In genomic region chr1:51956528-51957509, GRCh38 we compare ENCODE assay signal across 10 cellular contexts. TPM values are rescaled to one million over a fixed set of nuclear protein-coding genes. Genes with fewer than 3 reads are reported as not detected.
DNase-seq lines count a peak whose midpoint lies in the region; ATAC-seq, FAIRE-seq and TF ChIP-seq lines count a peak whose summit lies in the region.
"Had no signal": no experiment of that assay in that cellular context is flagged by ENCODE, and none has a peak within 500 bp of the region (broad histone marks: within the 10 kb centered on the region; RNA-seq: fewer than 3 reads in every experiment).

No MANE protein-coding gene starts in this region.

- H3K4me1 ChIP-seq in H9 (ENCODE audit: insufficient read depth, low read length) (peaks cover 17% of the 10 kb centered on the region), GM12878 (ENCODE audit: control insufficient read depth, insufficient read depth, low read length) (peaks cover 21% of the 10 kb centered on the region), mucosa of descending colon (ENCODE audit: low read depth) (no peaks in the 10 kb centered on the region), esophagus squamous epithelium (no peaks in the 10 kb centered on the region)

- H3T11ph ChIP-seq in H9 (ENCODE audit: low read length): no peak overlapping the region

- H3K4me1 Mint-ChIP-seq in H9: peaks cover 29 to 31% of the 10 kb centered on the region in 2 experiments

- H3K9me3 Mint-ChIP-seq in H9: no peaks in the 10 kb centered on the region

- H2BK15ac ChIP-seq in H9 (ENCODE audit: low read depth, low read length): no peak overlapping the region

- H3K23me2 ChIP-seq in H9 (ENCODE audit: insufficient read length, low read depth, low read length, poor library complexity, severe bottlenecking): no peaks in the 10 kb centered on the region

- H3K27me3 ChIP-seq in H9 (ENCODE audit: insufficient read depth, low read length): no peaks in the 10 kb centered on the region
- H3K27me3 ChIP-seq in GM12878 (replicated peaks in 1 of 2; ENCODE audit: control insufficient read depth in 2 of 2, insufficient read depth in 2 of 2, low read length in 1 of 2): no peaks in the 10 kb centered on the region
- H3K27me3 ChIP-seq in esophagus squamous epithelium: peaks cover 0 to 21% (median 0%) of the 10 kb centered on the region in 4 donors

- H2BK12ac ChIP-seq in H9 (ENCODE audit: insufficient read length, low read depth, low read length): no peak overlapping the region

- H4K91ac ChIP-seq in H9 (ENCODE audit: insufficient read length, low read depth, low read length): no peak overlapping the region

- no peak for TF ChIP-seq RAD21 in GM12878 (IDR thresholded peaks at IDR 0.05; ENCODE audit: insufficient read depth, low read depth, low read length)

- H3K27ac Mint-ChIP-seq in H9: peak overlapping the region; percentile 3 to 71 (median 55); a peak in 5 of 7 replicates

- H3K36me3 Mint-ChIP-seq in H9 (ENCODE audit: insufficient read depth in 1 of 3, low read depth in 3 of 3): peaks cover 7 to 46% (median 33%) of the 10 kb centered on the region in 3 experiments; a peak in 6 of 7 replicates

- H3K36me3 ChIP-seq in GM12878 (ENCODE audit: control insufficient read depth in 2 of 2, insufficient read depth in 2 of 2, low read length in 1 of 2) (no peaks in the 10 kb centered on the region), mucosa of descending colon (ENCODE audit: low read depth) (no peaks in the 10 kb centered on the region), esophagus squamous epithelium (no peaks in the 10 kb centered on the region)

- intact Hi-C loops in GM12878 (cut with micrococcal nuclease; ENCODE audit: unreplicated experiment) (no loop called here), mucosa of descending colon (cut with DNase I, micrococcal nuclease) (no loop called here), esophagus squamous epithelium (cut with DNase I) (no loop called here)

- no peaks in the 10 kb centered on the region for H4K20me1 ChIP-seq in H9 (ENCODE audit: control insufficient read depth, insufficient read depth, insufficient read length)
- H4K20me1 ChIP-seq in GM12878 (ENCODE audit: control insufficient read depth, insufficient read depth): no peaks in the 10 kb centered on the region

- H2AK5ac ChIP-seq in H9 (ENCODE audit: insufficient read length, low read length): no peak overlapping the region

- H3K4me2 ChIP-seq in H9 (ENCODE audit: insufficient read depth, insufficient read length, low read length): no peak overlapping the region
- no peak overlapping the region for H3K4me2 ChIP-seq in GM12878 (ENCODE audit: control insufficient read depth, insufficient read depth)

- H3K23ac ChIP-seq in H9 (ENCODE audit: insufficient read length, low read depth, low read length): no peak overlapping the region

- H3K14ac ChIP-seq in H9 (ENCODE audit: insufficient read depth, low read length): no peak overlapping the region

- no peak overlapping the region for H2BK20ac ChIP-seq in H9 (ENCODE audit: low read depth, low read length, poor library complexity, severe bottlenecking)

- POLR2A ChIA-PET in GM12878 (lab: Charles Lee): interaction anchor here (0.5 to 2.6 kb wide), 9 partner anchors 11 to 229 kb away, joined by 3 to 12 read pairs (median 4); partner anchors contain the start of genes RAB3B and TXNDC12

- no peak overlapping the region for H4K5ac ChIP-seq in H9 (ENCODE audit: insufficient read length, low read depth, low read length)

- ATAC-seq in GM12878: peak; percentile 13
- peak; percentile 45 for ATAC-seq in mucosa of descending colon
- ATAC-seq: Panc1 had no signal

- RAD21 ChIA-PET in GM12878 (lab: Charles Lee; ENCODE audit: unreplicated experiment): interaction anchor here (0.6 to 1.6 kb wide), 7 partner anchors 9 to 76 kb away, joined by 3 to 8 read pairs (median 4); partner anchors contain the start of gene KTI12

- H3K79me1 ChIP-seq in H9 (ENCODE audit: insufficient read depth, low read depth, low read length, poor library complexity, severe bottlenecking): peaks cover 3% of the 10 kb centered on the region

- no peak for FAIRE-seq in GM12878 (lab: Jason Lieb, UNC)

- peak; percentile 33 for DNase-seq in H9
- peak; percentile 16 for DNase-seq in NCI-H146 treated with DMSO at 0.1 percent for 48 hours (lab: John Stamatoyannopoulos, UW; ENCODE audit: unreplicated experiment)
- DNase-seq in GM12878 (ENCODE audit: low read depth, low spot score): no peak
- no peak for DNase-seq in mucosa of descending colon
- no peak for DNase-seq in coronary artery (ENCODE audit: low spot score)
- no peak for DNase-seq in esophagus squamous epithelium (lab: John Stamatoyannopoulos, UW)
- no peak for DNase-seq in cortex of kidney (lab: John Stamatoyannopoulos, UW)
- DNase-seq: central memory CD4-positive, alpha-beta T cell; occipital lobe had no signal

- H3K9me3 ChIP-seq in H9 (ENCODE audit: control insufficient read depth, low read depth, low read length): no peaks in the 10 kb centered on the region
- H3K9me3 ChIP-seq in GM12878 (replicated peaks; ENCODE audit: control insufficient read depth, insufficient read depth, low read length): no peaks in the 10 kb centered on the region
- H3K9me3 ChIP-seq in mucosa of descending colon: no peaks in the 10 kb centered on the region
- H3K9me3 ChIP-seq in esophagus squamous epithelium: no peaks in the 10 kb centered on the region

- TF ChIP-seq POLR2A in GM12878 (IDR thresholded peaks at IDR 0.05; ENCODE audit: low read depth, low read length) (no peak), esophagus squamous epithelium (IDR thresholded peaks at IDR 0.05) (no peak)

- no peak overlapping the region for H2BK5ac ChIP-seq in H9 (ENCODE audit: insufficient read length, low read length)

- no CpG with 5 or more reads among the region's 8 CpGs for WGBS in H9 (ENCODE audit: extremely low coverage, insufficient read length, low lambda C conversion rate)
- 41% methylated on average over 8 of the region's 8 CpGs for WGBS in GM12878 (ENCODE audit: insufficient coverage, insufficient replicate concordance, low lambda C conversion rate, missing lambda C conversion rate)
- 24 to 31% methylated on average over 6 to 8 of the region's 8 CpGs for WGBS in esophagus squamous epithelium, 2 donors

- no peak for TF ChIP-seq EP300 in GM12878 (IDR thresholded peaks at IDR 0.05; ENCODE audit: borderline replicate concordance in 1 of 2, control insufficient read depth in 1 of 2, low read depth in 2 of 2, low read length in 2 of 2)

- no peak overlapping the region for H2BK120ac ChIP-seq in H9 (ENCODE audit: low read depth, low read length, poor library complexity, severe bottlenecking)

- SMC1A ChIA-PET in GM12878 (lab: Charles Lee; ENCODE audit: uncharacterized antibody, unreplicated experiment): interaction anchor here (0.8 to 9.1 kb wide), 10 partner anchors 11 to 74 kb away, joined by 3 to 66 read pairs (median 3); no protein-coding TSS in a partner anchor

- no peak overlapping the region for H3K4ac ChIP-seq in H9 (ENCODE audit: low read depth, low read length)

- H3K4me3 ChIP-seq in GM12878 (no peak overlapping the region), mucosa of descending colon (no peak overlapping the region), coronary artery (no peak overlapping the region), esophagus squamous epithelium (no peak overlapping the region)

- no peak overlapping the region for H2AFZ ChIP-seq in H9 (ENCODE audit: low read length)
- H2AFZ ChIP-seq in GM12878 (ENCODE audit: control insufficient read depth, low read depth, low read length): peak overlapping the region; percentile 43

- H3K27me3 Mint-ChIP-seq in H9 (ENCODE audit: low read depth): no peaks in the 10 kb centered on the region

- H3K9ac ChIP-seq in H9 (ENCODE audit: extremely low read depth, insufficient read length, low read length) (no peak overlapping the region), GM12878 (ENCODE audit: control insufficient read depth, insufficient read depth, low read length) (no peak overlapping the region)

- in situ Hi-C loops in GM12878 (cut with MboI): no loop called here

- no peak overlapping the region for H3K56ac ChIP-seq in H9 (ENCODE audit: insufficient read length, low read depth, low read length)

- CTCF ChIA-PET in GM12878 (lab: Yijun Ruan, JAX): interaction anchor here (1.0 to 2.2 kb wide), 5 partner anchors 10 to 188 kb away, joined by 3 to 11 read pairs (median 5); no protein-coding TSS in a partner anchor

- no peak overlapping the region for H3K18ac ChIP-seq in H9 (ENCODE audit: insufficient read length, low read depth, low read length)

- TF ChIP-seq CTCF in H9 (conservative IDR thresholded peaks at IDR 0.05) (no peak), GM12878 (IDR thresholded peaks at IDR 0.05 in 2 of 3, conservative IDR thresholded peaks at IDR 0.05 in 1 of 3; ENCODE audit: control insufficient read depth in 2 of 3, extremely low read depth in 1 of 3, insufficient read depth in 1 of 3, low read depth in 3 of 3, low read length in 3 of 3) (no peak), mucosa of descending colon (IDR thresholded peaks at IDR 0.05) (no peak), coronary artery (IDR thresholded peaks at IDR 0.05) (no peak), esophagus squamous epithelium (IDR thresholded peaks at IDR 0.05) (no peak)

- H3K4me3 Mint-ChIP-seq in H9: peak overlapping the region in 1 of 2 experiments; percentile 27; a peak in 1 of 5 replicates

- H3K79me2 ChIP-seq in H9 (ENCODE audit: insufficient read depth, low read length): no peaks in the 10 kb centered on the region
- H3K79me2 ChIP-seq in GM12878 (ENCODE audit: control insufficient read depth, insufficient read depth, low read length): no peaks in the 10 kb centered on the region

- BruUV-seq in GM12878 (replicated peaks; lab: Mats Ljungman, UMichigan): no TSS peak

- H4K8ac ChIP-seq in H9 (replicated peaks; ENCODE audit: insufficient read length, low read depth, low read length): no peak overlapping the region

- H3K27ac ChIP-seq in H9 (ENCODE audit: insufficient read length, low read depth, low read length) (no peak overlapping the region), GM12878 (ENCODE audit: control insufficient read depth, insufficient read depth) (no peak overlapping the region), coronary artery (no peak overlapping the region), esophagus squamous epithelium (no peak overlapping the region)

RNA-seq across cellular contexts. Expression of gene RAB3B, which starts 33.7 kb away (rescaled TPM):
- total RNA-seq in H9 (2021) (28.5 and 30.6 TPM in 2 replicates), GM12878 (2014; rRNA removed) (0.22 and 0.28 TPM in 2 replicates), GM12878 (2014; rRNA removed; fragmentation: Illumina TruSeq; extraction: Trizol) (0.28 and 0.31 TPM in 2 replicates), GM12878 (2021) (0.21 and 0.28 TPM in 2 replicates), mucosa of descending colon (1 to 10 TPM; 3.5 to 5.6 (median 3.6) TPM), esophagus squamous epithelium (under 1 TPM in 3 of 4 donors, not detected in 1; under 0.01 TPM)
- total RNA-seq in GM12878 (2013; cell fraction: nucleolus; rRNA removed): 0.64 and 0.69 TPM in 2 replicates
- polyA plus RNA-seq in GM12878 (2011; ENCODE audit: low read depth): 0.08 TPM
- polyA plus RNA-seq in GM12878 (2011; rRNA removed) (0.26 and 0.29 TPM in 2 replicates), GM12878 (2014; fragmentation: Illumina TruSeq; extraction: Trizol) (0.32 and 0.35 TPM in 2 replicates), GM12878 (2014; fragmentation: Nextera tagmentation; extraction: Ambion mirVana) (under 1 TPM; 0.05 to 0.11 TPM), GM12878 (2014; rRNA removed) (0.20 and 0.24 TPM in 2 replicates), GM12878 (2016; fragmentation: Nextera tagmentation; extraction: Ambion mirVana) (under 1 TPM; 0.09 to 0.13 TPM)
- 0.15 TPM in 2 replicates for polyA plus RNA-seq in GM12878 (2011; cell fraction: cytosol; rRNA removed)
- polyA plus RNA-seq in GM12878 (2011; cell fraction: nucleus; rRNA removed): 0.35 and 0.39 TPM in 2 replicates
- 0.11 and 0.13 TPM in 2 replicates for polyA plus RNA-seq in GM12878 (2012)
- polyA minus RNA-seq in GM12878 (2011; rRNA and poly(A)+ RNA removed): 0.29 and 0.41 TPM in 2 replicates
- 0.13 TPM in 1 of 2 replicates, not detected in the other for polyA minus RNA-seq in GM12878 (2011; cell fraction: cytosol; rRNA and poly(A)+ RNA removed)
- polyA minus RNA-seq in GM12878 (2011; cell fraction: nucleus; rRNA and poly(A)+ RNA removed): 0.10 and 0.12 TPM in 2 replicates

Comparison
In these comparisons a context has a peak if more than half of its experiments do, and no peak if none do; other contexts are left out.
1. DNase-seq: peak in H9 (single experiment) and NCI-H146 treated with DMSO at 0.1 percent for 48 hours (single experiment); none in GM12878 (single experiment), mucosa of descending colon (0 of 3), coronary artery (single experiment), esophagus squamous epithelium (single experiment) and cortex of kidney (single experiment).